Comparison of ENCODE assay signal across 1 cellular context in genomic region chr15:84821501-84822021, GRCh38.
TF ChIP-seq lines count a peak whose summit lies in the region.

No MANE protein-coding gene starts in this region.

TF ChIP-seq in K562, 482 proteins besides CTCF, POLR2A, EP300 and RAD21 (continued from another document):
- no peak for TF ChIP-seq AFF4 (CRISPR knock-in tag; IDR thresholded peaks at IDR 0.05)
- no peak for TF ChIP-seq ZFP30 (CRISPR knock-in tag; IDR thresholded peaks at IDR 0.05; ENCODE audit: borderline replicate concordance)
- no peak for TF ChIP-seq ATF6 (CRISPR knock-in tag; IDR thresholded peaks at IDR 0.05)
- TF ChIP-seq ELK1 (CRISPR knock-in tag; IDR thresholded peaks at IDR 0.05), result no peak
- TF ChIP-seq LEF1 (IDR thresholded peaks at IDR 0.05), result peak; percentile 32; the same call in 1 of the 2 replicates
- TF ChIP-seq EGR1 (conservative IDR thresholded peaks at IDR 0.05), result peak; percentile 33; the same call in 1 of the 2 replicates
- TF ChIP-seq NFE2 (IDR thresholded peaks at IDR 0.05; ENCODE audit: low read depth), result no peak
- no peak for TF ChIP-seq TBL1XR1 (IDR thresholded peaks at IDR 0.05; ENCODE audit: low read length in 2 of 2)
- TF ChIP-seq HDAC1 (IDR thresholded peaks at IDR 0.05), result peak in 1 of 2 experiments; percentile 1; a peak in 1 of 4 replicates
- TF ChIP-seq ZBTB26 (CRISPR knock-in tag; IDR thresholded peaks at IDR 0.05), result 0 out of 2 replicates have a peak, but pooled peaks have one; percentile 53
- TF ChIP-seq NKRF (IDR thresholded peaks at IDR 0.05; ENCODE audit: borderline replicate concordance), result no peak
- 0 out of 2 replicates have a peak, but pooled peaks have one; percentile 36 for TF ChIP-seq HBP1 (CRISPR knock-in tag; IDR thresholded peaks at IDR 0.05)
- peak; percentile 88 for TF ChIP-seq ZNF263 (CRISPR knock-in tag; IDR thresholded peaks at IDR 0.05; ENCODE audit: borderline replicate concordance)
- TF ChIP-seq SAFB (IDR thresholded peaks at IDR 0.05; ENCODE audit: borderline replicate concordance, low read depth, low read length), result no peak
- TF ChIP-seq ZKSCAN8 (CRISPR knock-in tag; IDR thresholded peaks at IDR 0.05), result no peak
- TF ChIP-seq MNT (conservative IDR thresholded peaks at IDR 0.05), result peak; percentile 58 to 74; a peak in 3 of 4 replicates
- no peak for TF ChIP-seq ZNF77 (CRISPR knock-in tag; IDR thresholded peaks at IDR 0.05)
- TF ChIP-seq ARNT (IDR thresholded peaks at IDR 0.05), result 0 out of 4 replicates have a peak, but pooled peaks of 1 of the 2 experiments have one; percentile 64
- TF ChIP-seq ZNF592 (IDR thresholded peaks at IDR 0.05), result peak; percentile 34; the same call in 1 of the 2 replicates
- TF ChIP-seq NRF1 (conservative IDR thresholded peaks at IDR 0.05 in 1 of 2, IDR thresholded peaks at IDR 0.05 in 1 of 2), result peak in 1 of 2 experiments; percentile 18; a peak in 1 of 4 replicates
- peak; percentile 65 for TF ChIP-seq NR2C1 (IDR thresholded peaks at IDR 0.05)
- TF ChIP-seq NR2C1 (tag; IDR thresholded peaks at IDR 0.05), result peak; percentile 70; the same call in 1 of the 2 replicates
- no peak for TF ChIP-seq SLC30A9 (CRISPR knock-in tag; IDR thresholded peaks at IDR 0.05)
- TF ChIP-seq GABPB1 (CRISPR knock-in tag; IDR thresholded peaks at IDR 0.05), result peak; percentile 38; the same call in 1 of the 2 replicates
- no peak for TF ChIP-seq MBD1 (CRISPR knock-in tag; IDR thresholded peaks at IDR 0.05)
